ENCODE assay signal across 10 cellular contexts in genomic region chr1:94258873-94259331, GRCh38. TPM values are rescaled to one million over a fixed set of nuclear protein-coding genes. Genes with fewer than 3 reads are reported as not detected.
DNase-seq lines count a peak whose midpoint lies in the region; ATAC-seq and TF ChIP-seq lines count a peak whose summit lies in the region.
"Had no signal": no experiment of that assay in that cellular context is flagged by ENCODE, and none has a peak within 500 bp of the region (broad histone marks: within the 10 kb centered on the region; RNA-seq: fewer than 3 reads in every experiment).

No MANE protein-coding gene starts in this region.

- no peak overlapping the region for H3K4me3 Mint-ChIP-seq in type B pancreatic cell
- H3K4me3 Mint-ChIP-seq: natural killer cell treated with Interleukin-12 subunit alpha and Interleukin-12 subunit beta and Interleukin-15 and Interleukin-18, amount 100 ng/mL, for 72 hours had no signal

- TF ChIP-seq CTCF in type B pancreatic cell (conservative IDR thresholded peaks at IDR 0.05) (no peak), colonic mucosa (IDR thresholded peaks at IDR 0.05) (no peak)

- H3K36me3 Mint-ChIP-seq in type B pancreatic cell = no peaks in the 10 kb centered on the region
- H3K36me3 Mint-ChIP-seq: natural killer cell treated with Interleukin-12 subunit alpha and Interleukin-12 subunit beta and Interleukin-15 and Interleukin-18, amount 100 ng/mL, for 72 hours had no signal

- peak overlapping the region; percentile 35 for H3K27ac Mint-ChIP-seq in type B pancreatic cell
- H3K27ac Mint-ChIP-seq: natural killer cell treated with Interleukin-12 subunit alpha and Interleukin-12 subunit beta and Interleukin-15 and Interleukin-18, amount 100 ng/mL, for 72 hours had no signal

- DNase-seq in HT-29 (ENCODE audit: low spot score) (peak; percentile 92), astrocyte of the hippocampus (ENCODE audit: low read depth, low spot score) (peak; percentile 87), hepatic stellate cell (ENCODE audit: low spot score) (peak; percentile 84), type B pancreatic cell (ENCODE audit: extremely low spot score, unreplicated experiment) (no peak), colonic mucosa (no peak)
- no peak for DNase-seq in effector memory CD4-positive, alpha-beta T cell
- DNase-seq: NCI-H2227 treated with DMSO at 0.1 percent for 48 hours had no signal

- no peak overlapping the region for H3K9ac ChIP-seq in colonic mucosa (ENCODE audit: low read depth in 2 of 2, low read length in 2 of 2)

- intact Hi-C loops in colonic mucosa (cut with DNase I) = no loop called here

- no peaks in the 10 kb centered on the region for H3K9me3 ChIP-seq in effector memory CD4-positive, alpha-beta T cell (ENCODE audit: control insufficient read depth, low read length)
- H3K9me3 ChIP-seq in colonic mucosa = no peaks in the 10 kb centered on the region

- H3K27me3 Mint-ChIP-seq in type B pancreatic cell = peaks cover 14% of the 10 kb centered on the region

- H3K9me3 Mint-ChIP-seq in type B pancreatic cell = no peaks in the 10 kb centered on the region
- H3K9me3 Mint-ChIP-seq: natural killer cell treated with Interleukin-12 subunit alpha and Interleukin-12 subunit beta and Interleukin-15 and Interleukin-18, amount 100 ng/mL, for 72 hours had no signal

- no peak for ATAC-seq in GM19324 (IDR thresholded peaks at IDR 0.05; ENCODE audit: low FRiP score, unreplicated experiment)
- ATAC-seq: activated CD4-positive, CD25-positive, alpha-beta regulatory T cell treated with anti-CD3 and anti-CD28 coated beads, Interleukin-2, amount 50 U/mL, for 24 hours; natural killer cell treated with Interleukin-12 subunit alpha and Interleukin-12 subunit beta and Interleukin-15 and Interleukin-18, amount 100 ng/mL, for 72 hours had no signal

- no peaks in the 10 kb centered on the region for H3K27me3 ChIP-seq in effector memory CD4-positive, alpha-beta T cell (replicated peaks; ENCODE audit: control insufficient read depth, insufficient read depth, low read length, poor library complexity, severe bottlenecking)
- H3K27me3 ChIP-seq in colonic mucosa = no peaks in the 10 kb centered on the region

- no peak overlapping the region for H3K4me3 ChIP-seq in effector memory CD4-positive, alpha-beta T cell (ENCODE audit: insufficient read depth, low read depth, low read length, poor library complexity, severe bottlenecking)
- no peak overlapping the region for H3K4me3 ChIP-seq in colonic mucosa

- H3K36me3 ChIP-seq in effector memory CD4-positive, alpha-beta T cell (ENCODE audit: control insufficient read depth, insufficient read depth, low read length) = no peaks in the 10 kb centered on the region
- no peaks in the 10 kb centered on the region for H3K36me3 ChIP-seq in colonic mucosa

- no peaks in the 10 kb centered on the region for H3K4me1 Mint-ChIP-seq in type B pancreatic cell (ENCODE audit: unreplicated experiment)

- no peak overlapping the region for H3K27ac ChIP-seq in effector memory CD4-positive, alpha-beta T cell (ENCODE audit: insufficient read depth, low read length, poor library complexity, severe bottlenecking)
- H3K27ac ChIP-seq in colonic mucosa = no peak overlapping the region

- H3K4me1 ChIP-seq in effector memory CD4-positive, alpha-beta T cell (ENCODE audit: control insufficient read depth, insufficient read depth, low read length, poor library complexity, severe bottlenecking) = no peaks in the 10 kb centered on the region
- H3K4me1 ChIP-seq in colonic mucosa = no peaks in the 10 kb centered on the region

RNA-seq across cellular contexts. Expression of gene ARHGAP29, which starts 21.5 kb away (rescaled TPM):
- total RNA-seq in HT-29 (2014; rRNA removed; shearing (Covaris generic)) = 18.6 and 22.6 TPM in 2 replicates
- total RNA-seq in type B pancreatic cell (ENCODE audit: low replicate concordance) = 42.7 and 213 TPM in 2 replicates
- total RNA-seq in colonic mucosa = 1 to 10 TPM; 2.5 to 8.6 TPM
- total RNA-seq: natural killer cell treated with Interleukin-12 subunit alpha and Interleukin-12 subunit beta and Interleukin-15 and Interleukin-18, amount 100 ng/mL, for 72 hours had no signal

Comparison
In these comparisons a context has a peak if more than half of its experiments do, and no peak if none do; other contexts are left out.
1. DNase-seq: peak in HT-29 (single experiment), astrocyte of the hippocampus (single experiment) and hepatic stellate cell (single experiment); none in type B pancreatic cell (single experiment), effector memory CD4-positive, alpha-beta T cell (0 of 3) and colonic mucosa (single experiment).